10 cellular contexts compared by ENCODE assay signal in genomic region chr1:61743716-61744620, GRCh38. TPM values are rescaled to one million over a fixed set of nuclear protein-coding genes. Genes with fewer than 3 reads are reported as not detected.
DNase-seq lines count a peak whose midpoint lies in the region; ATAC-seq and TF ChIP-seq lines count a peak whose summit lies in the region.
"Had no signal": no experiment of that assay in that cellular context is flagged by ENCODE, and none has a peak within 500 bp of the region (broad histone marks: within the 10 kb centered on the region; RNA-seq: fewer than 3 reads in every experiment).

No MANE protein-coding gene starts in this region.

- H3K9ac ChIP-seq in mucosa of rectum (ENCODE audit: low read depth in 1 of 2, low read length in 2 of 2), result peak overlapping the region in 1 of 2 donors; percentile 96

- no peak for TF ChIP-seq CTCF in 22Rv1 (IDR thresholded peaks at IDR 0.05)
- no peak for TF ChIP-seq CTCF in MCF 10A (IDR thresholded peaks at IDR 0.05; ENCODE audit: unreplicated experiment)

- H3K4me3 Mint-ChIP-seq in MCF 10A (ENCODE audit: unreplicated experiment), result peak overlapping the region; percentile 82

- H3K9me3 Mint-ChIP-seq in MCF 10A (ENCODE audit: unreplicated experiment), result no peaks in the 10 kb centered on the region

- DNase-seq in HEK293T (ENCODE audit: extremely low spot score) (peak; percentile 40), MCF 10A (ENCODE audit: unreplicated experiment) (no peak), NCI-H2081 treated with DMSO at 0.1 percent for 48 hours (lab: John Stamatoyannopoulos, UW) (no peak), NOMO-1 (lab: John Stamatoyannopoulos, UW; ENCODE audit: unreplicated experiment in 2 of 2) (no peak), GM03348 (ENCODE audit: low spot score) (no peak)
- DNase-seq: GDM1 had no signal

- POLR2A ChIA-PET in HEK293T (lab: Yijun Ruan, JAX) (interaction anchor here (0.9 to 1.3 kb wide), 4 partner anchors 14 to 144 kb away, joined by 3 to 4 read pairs (median 4); partner anchors contain the start of gene TM2D1), MCF 10A (lab: Yijun Ruan, JAX) (interaction anchor here (0.6 to 2.7 kb wide), 8 partner anchors 10 to 263 kb away, joined by 3 to 19 read pairs (median 4); partner anchors contain the start of gene TM2D1)

- peaks cover 18% of the 10 kb centered on the region for H3K36me3 Mint-ChIP-seq in MCF 10A (ENCODE audit: insufficient read depth, unreplicated experiment)

- H3K9me3 ChIP-seq in mucosa of rectum (ENCODE audit: control insufficient read depth in 2 of 2, low read length in 2 of 2), result no peaks in the 10 kb centered on the region
- H3K9me3 ChIP-seq: ovary had no signal

- CTCF ChIA-PET in HEK293T (lab: Yijun Ruan, JAX) (no interaction called here), MCF 10A (lab: Yijun Ruan, JAX) (interaction anchor here (0.6 to 1.1 kb wide), 6 partner anchors 23 to 805 kb away, joined by 3 to 5 read pairs (median 4); no protein-coding TSS in a partner anchor)

- no TSS peak for BruUV-seq in MCF 10A (replicated peaks; lab: Mats Ljungman, UMichigan)

- H3K4me1 Mint-ChIP-seq in MCF 10A (ENCODE audit: insufficient read depth, unreplicated experiment), result peaks cover 29% of the 10 kb centered on the region

- intact Hi-C loops in MCF 10A (cut with micrococcal nuclease), result loop anchor here (5.0 kb wide), 2 partner anchors 98 to 272 kb away; no protein-coding TSS in a partner anchor

- no peaks in the 10 kb centered on the region for H3K36me3 ChIP-seq in mucosa of rectum (ENCODE audit: control insufficient read depth in 2 of 2, insufficient read depth in 2 of 2, low read length in 2 of 2)
- H3K36me3 ChIP-seq: ovary had no signal

- H3K27ac Mint-ChIP-seq in MCF 10A (ENCODE audit: low read depth, unreplicated experiment), result peak overlapping the region; percentile 75

- peaks cover 0 to 14% of the 10 kb centered on the region in 2 donors for H3K4me1 ChIP-seq in mucosa of rectum (ENCODE audit: control insufficient read depth in 2 of 2, insufficient read depth in 2 of 2, low read length in 2 of 2)

- H3K27ac ChIP-seq in 22Rv1 (peak overlapping the region; percentile 85), mucosa of rectum (ENCODE audit: low read depth in 2 of 2, low read length in 2 of 2) (peak overlapping the region; percentile 8 to 91)

- no peaks in the 10 kb centered on the region for H3K27me3 ChIP-seq in mucosa of rectum (ENCODE audit: control insufficient read depth in 2 of 2, insufficient read depth in 2 of 2, low read length in 2 of 2)
- H3K27me3 ChIP-seq: ovary had no signal

- H3K4me3 ChIP-seq in mucosa of rectum (ENCODE audit: low read length in 2 of 2), result peak overlapping the region; percentile 81 to 90

- ATAC-seq in GM21717 (IDR thresholded peaks at IDR 0.05; ENCODE audit: unreplicated experiment), result no peak

- H3K27me3 Mint-ChIP-seq in MCF 10A (ENCODE audit: insufficient read depth, unreplicated experiment), result no peaks in the 10 kb centered on the region

TF ChIP-seq in HEK293T, 16 proteins besides CTCF, POLR2A, EP300 and RAD21:
- TF ChIP-seq LEF1 (IDR thresholded peaks at IDR 0.05; ENCODE audit: borderline replicate concordance) (no peak), CTBP1 (IDR thresholded peaks at IDR 0.05; ENCODE audit: borderline replicate concordance) (peak; percentile 79; the same call in 1 of the 2 replicates), ZNF384 (IDR thresholded peaks at IDR 0.05) (peak; percentile 66; the same call in 1 of the 2 replicates)

RNA-seq across cellular contexts. Expression of gene PATJ, which starts 1.7 kb away (rescaled TPM):
- 28.7 and 30.6 TPM in 2 replicates for total RNA-seq in MCF 10A (2022)

RNA-seq across cellular contexts. Expression of gene TM2D1, which starts 19.0 kb away (rescaled TPM):
- total RNA-seq in MCF 10A (2022), result 29.4 and 36.4 TPM in 2 replicates
